10 cellular contexts compared by ENCODE assay signal in genomic region chr17:81039854-81040758, GRCh38. TPM values are rescaled to one million over a fixed set of nuclear protein-coding genes. Genes with fewer than 3 reads are reported as not detected.
DNase-seq lines count a peak whose midpoint lies in the region; ATAC-seq and TF ChIP-seq lines count a peak whose summit lies in the region.
"Had no signal": no experiment of that assay in that cellular context is flagged by ENCODE, and none has a peak within 500 bp of the region (broad histone marks: within the 10 kb centered on the region; RNA-seq: fewer than 3 reads in every experiment).

No MANE protein-coding gene starts in this region.

- peak overlapping the region; percentile 72 for H3K27ac ChIP-seq in PC-9
- peak overlapping the region in 3 of 4 donors; percentile 2 to 89 (median 20) for H3K27ac ChIP-seq in esophagus muscularis mucosa (replicated peaks in 1 of 4)

- TF ChIP-seq POLR2A in esophagus muscularis mucosa (IDR thresholded peaks at IDR 0.05; ENCODE audit: low read depth) = no peak

- no peaks in the 10 kb centered on the region for H3K9me3 Mint-ChIP-seq in activated naive CD4-positive, alpha-beta T cell treated with anti-CD3 and anti-CD28 coated beads, Interleukin-2, amount 50 U/mL, for 72 hours
- H3K9me3 Mint-ChIP-seq: central memory CD8-positive, alpha-beta T cell had no signal

- H3K9me3 ChIP-seq in PC-9 (ENCODE audit: insufficient read depth, low read depth) = no peaks in the 10 kb centered on the region
- H3K9me3 ChIP-seq in esophagus muscularis mucosa = no peaks in the 10 kb centered on the region

- peaks cover 71% of the 10 kb centered on the region for H3K4me1 ChIP-seq in PC-9 (replicated peaks; ENCODE audit: insufficient read depth)
- peaks cover 71 to 97% (median 95%) of the 10 kb centered on the region in 4 donors for H3K4me1 ChIP-seq in esophagus muscularis mucosa

- no TSS peak for BruUV-seq in PC-9 (replicated peaks; lab: Mats Ljungman, UMichigan)

- H3K36me3 Mint-ChIP-seq in activated naive CD4-positive, alpha-beta T cell treated with anti-CD3 and anti-CD28 coated beads, Interleukin-2, amount 50 U/mL, for 72 hours = no peaks in the 10 kb centered on the region

- POLR2A ChIA-PET in PC-9 (lab: Charles Lee; ENCODE audit: unreplicated experiment) = interaction anchor here (0.7 kb wide), 1 partner anchor 51 kb away, joined by 3 read pairs; no protein-coding TSS in a partner anchor

- CTCF ChIA-PET in PC-9 (lab: Charles Lee) = no interaction called here

- DNase-seq in GDM1 (lab: John Stamatoyannopoulos, UW) = peak; percentile 32
- DNase-seq in PC-9 = peak; percentile 53 to 82
- DNase-seq in esophagus muscularis mucosa (ENCODE audit: extremely low spot score) = no peak
- peak; percentile 60 for DNase-seq in retina
- no peak for DNase-seq in activated naive CD4-positive, alpha-beta T cell treated with anti-CD3 and anti-CD28 coated beads, Interleukin-2, amount 50 U/mL, for 72 hours (ENCODE audit: low spot score in 2 of 2)
- no peak for DNase-seq in T-helper 9 cell
- DNase-seq: activated CD4-positive, alpha-beta T cell treated with anti-CD3 and anti-CD28 coated beads for 4 hours had no signal

- TF ChIP-seq EP300 in esophagus muscularis mucosa (IDR thresholded peaks at IDR 0.05) = no peak

- H3K27me3 ChIP-seq in PC-9 (ENCODE audit: insufficient read depth, low read depth) = no peaks in the 10 kb centered on the region
- no peaks in the 10 kb centered on the region for H3K27me3 ChIP-seq in esophagus muscularis mucosa

- ATAC-seq in activated naive CD4-positive, alpha-beta T cell treated with anti-CD3 and anti-CD28 coated beads, Interleukin-2, amount 50 U/mL, for 72 hours = no peak
- ATAC-seq in GM21717 (IDR thresholded peaks at IDR 0.05; ENCODE audit: unreplicated experiment) (no peak), HG02678 (IDR thresholded peaks at IDR 0.05; ENCODE audit: unreplicated experiment) (no peak)

- peak overlapping the region; percentile 72 for H3K4me2 ChIP-seq in PC-9

- H3K4me3 ChIP-seq in PC-9 (no peak overlapping the region; the same call in 1 of the 2 replicates), esophagus muscularis mucosa (no peak overlapping the region)

- peaks cover 35% of the 10 kb centered on the region; the same call in 1 of the 2 replicates for H3F3A ChIP-seq in PC-9 (ENCODE audit: insufficient read depth, low read depth)

- 33% methylated on average over 7 of the region's 28 CpGs for WGBS in esophagus muscularis mucosa

- H3K36me3 ChIP-seq in PC-9 (ENCODE audit: low read depth) (no peaks in the 10 kb centered on the region), esophagus muscularis mucosa (peaks cover 0 to 5% (median 0%) of the 10 kb centered on the region in 4 donors)

- H2AFZ ChIP-seq in PC-9 = no peak overlapping the region

- H4K20me1 ChIP-seq in PC-9 (ENCODE audit: insufficient read depth) = peaks cover 14% of the 10 kb centered on the region; the same call in 1 of the 2 replicates

- intact Hi-C loops in PC-9 (cut with micrococcal nuclease; ENCODE audit: unreplicated experiment) (no loop called here), esophagus muscularis mucosa (cut with DNase I) (no loop called here)

- H3K27ac Mint-ChIP-seq in activated naive CD4-positive, alpha-beta T cell treated with anti-CD3 and anti-CD28 coated beads, Interleukin-2, amount 50 U/mL, for 72 hours = no peak overlapping the region

- H3K79me2 ChIP-seq in PC-9 (ENCODE audit: low read depth) = peaks cover 86% of the 10 kb centered on the region

- no peaks in the 10 kb centered on the region for H3K9me2 ChIP-seq in PC-9 (ENCODE audit: insufficient read depth)

- TF ChIP-seq CTCF in PC-9 (conservative IDR thresholded peaks at IDR 0.05) = no peak
- no peak for TF ChIP-seq CTCF in esophagus muscularis mucosa (IDR thresholded peaks at IDR 0.05)

RNA-seq across cellular contexts. Expression of gene BAIAP2, which starts 5.2 kb away (rescaled TPM):
- total RNA-seq in PC-9 (2021) (109 and 125 TPM in 2 replicates), esophagus muscularis mucosa (10 to 100 TPM; 31.1 to 54.5 (median 36.7) TPM)
- 10 to 100 TPM in 1 of 2 donors, 1 to 10 TPM in 1; 6.2 to 13.2 TPM for total RNA-seq in activated naive CD4-positive, alpha-beta T cell treated with anti-CD3 and anti-CD28 coated beads, Interleukin-2, amount 50 U/mL, for 72 hours

RNA-seq across cellular contexts. Expression of gene CHMP6, which starts 48.5 kb away (rescaled TPM):
- total RNA-seq in PC-9 (2021) = 17.4 and 18.1 TPM in 2 replicates
- 10 to 100 TPM; 17.6 to 29.2 (median 25.8) TPM for total RNA-seq in esophagus muscularis mucosa
- total RNA-seq in activated naive CD4-positive, alpha-beta T cell treated with anti-CD3 and anti-CD28 coated beads, Interleukin-2, amount 50 U/mL, for 72 hours = 10 to 100 TPM in 1 of 2 donors, 1 to 10 TPM in 1; 9.7 to 18.5 TPM

Comparison
In these comparisons a context has a peak if more than half of its experiments do, and no peak if none do; other contexts are left out.
1. DNase-seq: peak in GDM1 (single experiment), PC-9 (2 of 2) and retina (single experiment); none in esophagus muscularis mucosa (single experiment), activated naive CD4-positive, alpha-beta T cell treated with anti-CD3 and anti-CD28 coated beads, Interleukin-2, amount 50 U/mL, for 72 hours (0 of 2) and T-helper 9 cell (single experiment).